In genomic region chr2:25042321-25043240, GRCh38 we compare ENCODE assay signal across 8 cellular contexts. TPM values are rescaled to one million over a fixed set of nuclear protein-coding genes. Genes with fewer than 3 reads are reported as not detected.
DNase-seq lines count a peak whose midpoint lies in the region; ATAC-seq, FAIRE-seq and TF ChIP-seq lines count a peak whose summit lies in the region.

No MANE protein-coding gene starts in this region.

- peaks cover 35% of the 10 kb centered on the region for H3K27me3 Mint-ChIP-seq in nephron (ENCODE audit: low read depth)

- H3K4me1 ChIP-seq in BE2C, result no peaks in the 10 kb centered on the region

- TF ChIP-seq CTCF in BE2C (IDR thresholded peaks at IDR 0.05; ENCODE audit: low read depth, low read length), result no peak
- TF ChIP-seq CTCF in fibroblast of the aortic adventitia (IDR thresholded peaks at IDR 0.05; ENCODE audit: insufficient read depth, low read length), result no peak
- TF ChIP-seq CTCF in nephron (IDR thresholded peaks at IDR 0.05; ENCODE audit: unreplicated experiment in 3 of 3), result no peak

- H3K4me1 Mint-ChIP-seq in nephron, result peaks cover 25% of the 10 kb centered on the region

- H3K4me3 Mint-ChIP-seq in nephron, result peak overlapping the region; percentile 91 to 93 (median 92)

- DNase-seq in BE2C (peak; percentile 54), LoVo (ENCODE audit: low spot score) (peak; percentile 11), fibroblast of the aortic adventitia (ENCODE audit: low read depth) (peak; percentile 18), SKM-1 treated with dmso at 0.1 percent for 144 hours (lab: John Stamatoyannopoulos, UW; ENCODE audit: unreplicated experiment) (no peak), GM19239 (ENCODE audit: insufficient read length, low spot score) (no peak)
- peak; percentile 32 for DNase-seq in activated T-cell treated with anti-CD3 and anti-CD28 coated beads, Interleukin-2, amount 50 U/mL, for 1 hour

- H3K4me3 ChIP-seq in BE2C (ENCODE audit: low read depth, low read length) (peak overlapping the region; percentile 80), fibroblast of the aortic adventitia (ENCODE audit: low read depth, low read length) (peak overlapping the region; percentile 67)

- FAIRE-seq in GM19239 (lab: Jason Lieb, UNC), result no peak

- no peaks in the 10 kb centered on the region for H3K36me3 ChIP-seq in BE2C

- H3K27ac Mint-ChIP-seq in nephron, result peak overlapping the region; percentile 78 to 87 (median 81)

- ATAC-seq in GM19035 (IDR thresholded peaks at IDR 0.05; ENCODE audit: unreplicated experiment), result peak; percentile 15

- no peaks in the 10 kb centered on the region for H3K36me3 Mint-ChIP-seq in nephron (ENCODE audit: low read depth)

- no peaks in the 10 kb centered on the region for H3K9me3 ChIP-seq in BE2C

- H3K9me3 Mint-ChIP-seq in nephron, result no peaks in the 10 kb centered on the region

- no peaks in the 10 kb centered on the region for H3K27me3 ChIP-seq in BE2C

RNA-seq across cellular contexts. Expression of gene EFR3B, which starts 0.7 kb away (rescaled TPM):
- polyA plus RNA-seq in BE2C (2012; ENCODE audit: insufficient read depth, insufficient read length, low read depth), result 0.86 TPM
- total RNA-seq in fibroblast of the aortic adventitia (ENCODE audit: low replicate concordance), result 0.99 and 1.1 TPM in 2 replicates

Comparison
In these comparisons a context has a peak if more than half of its experiments do, and no peak if none do; other contexts are left out.
1. DNase-seq: peak in BE2C (single experiment), LoVo (single experiment), activated T-cell treated with anti-CD3 and anti-CD28 coated beads, Interleukin-2, amount 50 U/mL, for 1 hour (single experiment) and fibroblast of the aortic adventitia (single experiment); none in SKM-1 treated with dmso at 0.1 percent for 144 hours (single experiment) and GM19239 (single experiment).